20 cellular contexts compared by ENCODE assay signal in genomic region chr2:184793196-184793595, GRCh38.
"Had no signal": no experiment of that assay in that cellular context is flagged by ENCODE, and none has a peak within 500 bp of the region (broad histone marks: within the 10 kb centered on the region; RNA-seq: fewer than 3 reads in every experiment).

No MANE protein-coding gene starts in this region.

- H3K27ac ChIP-seq: heart left ventricle, neutrophil, spleen, stomach, thoracic aorta, transverse colon had no signal

- H3K9me3 ChIP-seq: mucosa of descending colon, neutrophil, thoracic aorta, transverse colon had no signal

- ATAC-seq: esophagus mucosa; heart left ventricle; mucosa of descending colon; naive thymus-derived CD8-positive, alpha-beta T cell; sciatic nerve had no signal

- H3K36me3 ChIP-seq: heart left ventricle, neutrophil, spleen, stomach, thoracic aorta, transverse colon had no signal

- H3K4me3 ChIP-seq: heart left ventricle, mucosa of descending colon, spleen, stomach, thoracic aorta, transverse colon had no signal

- H3K4me1 ChIP-seq: heart left ventricle, spleen, stomach, transverse colon had no signal

- H3K27me3 ChIP-seq: heart left ventricle, neutrophil, spleen, stomach, transverse colon had no signal

- DNase-seq: effector memory CD4-positive, alpha-beta T cell; heart left ventricle; hippocampal formation; kidney glomerular epithelial cell; mammary epithelial cell; mucosa of descending colon; naive thymus-derived CD8-positive, alpha-beta T cell; posterior cingulate gyrus; spleen; stimulated activated CD4-positive, alpha-beta T cell treated with anti-CD3 and anti-CD28 coated beads, Interleukin-15, amount 100 ng/mL, for 24 hours; stimulated activated CD4-positive, alpha-beta T cell treated with anti-CD3 and anti-CD28 coated beads, Interleukin-1b, Interleukin-23, amount 100 ng/mL, for 48 hours; stimulated activated CD4-positive, alpha-beta T cell treated with anti-CD3 and anti-CD28 coated beads, Interleukin-4, amount 100 ng/mL, for 4 hours; stimulated activated naive CD4-positive, alpha-beta T cell; stomach; substantia nigra; transverse colon had no signal
